Comparison of ENCODE assay signal across 9 cellular contexts in genomic region chr9:132077881-132078280, GRCh38. TPM values are rescaled to one million over a fixed set of nuclear protein-coding genes. Genes with fewer than 3 reads are reported as not detected.
DNase-seq lines count a peak whose midpoint lies in the region; ATAC-seq and TF ChIP-seq lines count a peak whose summit lies in the region.
"Had no signal": no experiment of that assay in that cellular context is flagged by ENCODE, and none has a peak within 500 bp of the region (broad histone marks: within the 10 kb centered on the region; RNA-seq: fewer than 3 reads in every experiment).

No MANE protein-coding gene starts in this region.

- ATAC-seq in DND-41 (ENCODE audit: insufficient read depth, low read depth) (no peak), GM18861 (IDR thresholded peaks at IDR 0.05; ENCODE audit: unreplicated experiment) (no peak), HG02981 (IDR thresholded peaks at IDR 0.05; ENCODE audit: unreplicated experiment) (no peak)

- H3K27me3 ChIP-seq in DND-41 (ENCODE audit: insufficient read depth, low read length, poor library complexity) (no peaks in the 10 kb centered on the region), osteoblast (ENCODE audit: insufficient read depth, low read length) (no peaks in the 10 kb centered on the region)

- H3K4me3 ChIP-seq in DND-41 (ENCODE audit: low read depth in 1 of 2, low read length in 2 of 2) (peak overlapping the region in 1 of 2 experiments; percentile 96; a peak in 1 of 4 replicates), osteoblast (ENCODE audit: insufficient read depth, low read length) (peak overlapping the region; percentile 95)

- H3K4me1 ChIP-seq in DND-41 (ENCODE audit: insufficient read depth, low read length) (peaks cover 39% of the 10 kb centered on the region), osteoblast (ENCODE audit: insufficient read depth, low read length) (peaks cover 46% of the 10 kb centered on the region)

- DNase-seq in DND-41 (no peak), NCI-H2029 treated with DMSO at 0.1 percent for 48 hours (lab: John Stamatoyannopoulos, UW) (peak; percentile 71), osteoblast (ENCODE audit: insufficient read length, low spot score, missing footprints) (no peak), OCI-M2 (lab: John Stamatoyannopoulos, UW; ENCODE audit: unreplicated experiment) (no peak), kidney glomerular epithelial cell (lab: John Stamatoyannopoulos, UW) (no peak)
- DNase-seq: T1000 had no signal

- TF ChIP-seq CTCF in DND-41 (IDR thresholded peaks at IDR 0.05; ENCODE audit: borderline replicate concordance, extremely low read depth, low read length, poor library complexity, severe bottlenecking) (no peak), osteoblast (IDR thresholded peaks at IDR 0.05; ENCODE audit: extremely low read depth, low read depth, low read length) (no peak)

- no peak overlapping the region for H2AFZ ChIP-seq in DND-41 (ENCODE audit: low read depth, low read length)
- no peak overlapping the region for H2AFZ ChIP-seq in osteoblast (ENCODE audit: low read length)

- no peak overlapping the region for H3K4me3 Mint-ChIP-seq in dendritic cell treated with granulocyte-macrophage colony-stimulating factor and Interleukin-4, amounts not matched to agents 40 ng/mL and 50 ng/mL, for 4 days

- H3K9me3 ChIP-seq in DND-41 (ENCODE audit: insufficient read depth, low read length, severe bottlenecking) (no peaks in the 10 kb centered on the region), osteoblast (ENCODE audit: low read depth, low read length) (no peaks in the 10 kb centered on the region)

- intact Hi-C loops in dendritic cell treated with granulocyte-macrophage colony-stimulating factor and Interleukin-4, amounts not matched to agents 40 ng/mL and 50 ng/mL, for 4 days (cut with micrococcal nuclease), result no loop called here

- H3K4me1 Mint-ChIP-seq in dendritic cell treated with granulocyte-macrophage colony-stimulating factor and Interleukin-4, amounts not matched to agents 40 ng/mL and 50 ng/mL, for 4 days (ENCODE audit: low read depth), result peaks cover 34% of the 10 kb centered on the region

- peak overlapping the region; percentile 25 for H3K27ac Mint-ChIP-seq in dendritic cell treated with granulocyte-macrophage colony-stimulating factor and Interleukin-4, amounts not matched to agents 40 ng/mL and 50 ng/mL, for 4 days

- H3K9ac ChIP-seq in DND-41 (ENCODE audit: low read depth, low read length), result no peak overlapping the region

- peaks cover 27% of the 10 kb centered on the region for H3K36me3 ChIP-seq in DND-41 (ENCODE audit: insufficient read depth, low read length)
- peaks cover 22% of the 10 kb centered on the region for H3K36me3 ChIP-seq in osteoblast (ENCODE audit: insufficient read depth, low read length)

- no peak overlapping the region for H3K27ac ChIP-seq in DND-41 (ENCODE audit: low read length)
- peak overlapping the region; percentile 89 for H3K27ac ChIP-seq in osteoblast (ENCODE audit: low read depth, low read length)

- H3K27me3 Mint-ChIP-seq in dendritic cell treated with granulocyte-macrophage colony-stimulating factor and Interleukin-4, amounts not matched to agents 40 ng/mL and 50 ng/mL, for 4 days, result peaks cover 2% of the 10 kb centered on the region

- peaks cover 3% of the 10 kb centered on the region; the same call in 1 of the 2 replicates for H4K20me1 ChIP-seq in DND-41 (ENCODE audit: insufficient read depth, low read length)
- H4K20me1 ChIP-seq in osteoblast (ENCODE audit: insufficient read depth, low read length), result peaks cover 9% of the 10 kb centered on the region

- peak overlapping the region; percentile 80 for H3K4me2 ChIP-seq in DND-41 (ENCODE audit: insufficient read depth, low read length)
- H3K4me2 ChIP-seq in osteoblast (ENCODE audit: insufficient read depth, low read length), result peak overlapping the region; percentile 84

- no peaks in the 10 kb centered on the region for H3K9me3 Mint-ChIP-seq in dendritic cell treated with granulocyte-macrophage colony-stimulating factor and Interleukin-4, amounts not matched to agents 40 ng/mL and 50 ng/mL, for 4 days

- peaks cover 56% of the 10 kb centered on the region for H3K36me3 Mint-ChIP-seq in dendritic cell treated with granulocyte-macrophage colony-stimulating factor and Interleukin-4, amounts not matched to agents 40 ng/mL and 50 ng/mL, for 4 days (ENCODE audit: low read depth)

- H3K79me2 ChIP-seq in DND-41 (ENCODE audit: insufficient read depth, low read length) (peaks cover 57% of the 10 kb centered on the region), osteoblast (ENCODE audit: insufficient read depth, low read length) (peaks cover 62% of the 10 kb centered on the region)

RNA-seq across cellular contexts. Expression of gene MED27, which starts 1.8 kb away (rescaled TPM):
- total RNA-seq in osteoblast, result 25.7 and 30.9 TPM in 2 replicates
